In genomic region chr6:166601956-166602355, GRCh38 we compare ENCODE assay signal across 23 cellular contexts. TPM values are rescaled to one million over a fixed set of nuclear protein-coding genes. Genes with fewer than 3 reads are reported as not detected.
DNase-seq lines count a peak whose midpoint lies in the region; ATAC-seq, FAIRE-seq and TF ChIP-seq lines count a peak whose summit lies in the region.
"Had no signal": no experiment of that assay in that cellular context is flagged by ENCODE, and none has a peak within 500 bp of the region (broad histone marks: within the 10 kb centered on the region; RNA-seq: fewer than 3 reads in every experiment).

No MANE protein-coding gene starts in this region.

- no peaks in the 10 kb centered on the region for H3K9me3 Mint-ChIP-seq in MCF 10A (ENCODE audit: unreplicated experiment)
- H3K9me3 Mint-ChIP-seq: CD4-positive, alpha-beta memory T cell; H9 had no signal

- H3K36me3 Mint-ChIP-seq in MCF 10A (ENCODE audit: insufficient read depth, unreplicated experiment) = peaks cover 63% of the 10 kb centered on the region

- H4K91ac ChIP-seq in H1 (replicated peaks; ENCODE audit: insufficient read length, low read length) = no peak overlapping the region
- H4K91ac ChIP-seq in trophoblast cell (ENCODE audit: low read depth, low read length) = no peak overlapping the region

- no peak overlapping the region; the same call in 1 of the 2 replicates for H2BK12ac ChIP-seq in H1 (ENCODE audit: low read depth, low read length)
- no peak overlapping the region for H2BK12ac ChIP-seq in trophoblast cell (ENCODE audit: low read length)

- H3K23ac ChIP-seq in H1 (ENCODE audit: insufficient read length) (no peak overlapping the region), trophoblast cell (ENCODE audit: low read length) (no peak overlapping the region)

- H3K4ac ChIP-seq in H1 (replicated peaks; ENCODE audit: insufficient read length, low read depth, low read length) = no peak overlapping the region
- no peak overlapping the region for H3K4ac ChIP-seq in trophoblast cell (ENCODE audit: low read depth, low read length)

- peaks cover 0 to 31% of the 10 kb centered on the region in 2 experiments for H3K79me2 ChIP-seq in H1 (ENCODE audit: control insufficient read depth in 1 of 2, insufficient read depth in 2 of 2, low read length in 2 of 2)
- no peaks in the 10 kb centered on the region for H3K79me2 ChIP-seq in trophoblast cell (ENCODE audit: control insufficient read depth, insufficient read depth, low read length, poor library complexity)

- H2BK120ac ChIP-seq in H1 (replicated peaks; ENCODE audit: low read depth, low read length) (no peak overlapping the region), trophoblast cell (ENCODE audit: insufficient read depth, low read length, poor library complexity) (no peak overlapping the region)

- no peaks in the 10 kb centered on the region for H3K27me3 ChIP-seq in breast epithelium
- H3K27me3 ChIP-seq in H1 (replicated peaks in 1 of 4; ENCODE audit: control insufficient read depth in 3 of 4, extremely low read depth in 1 of 4, insufficient read depth in 3 of 4, low read length in 3 of 4) = no peaks in the 10 kb centered on the region; a peak in 1 of 7 replicates
- no peaks in the 10 kb centered on the region for H3K27me3 ChIP-seq in trophoblast cell (ENCODE audit: insufficient read depth, low read length)
- H3K27me3 ChIP-seq in body of pancreas = no peaks in the 10 kb centered on the region

- H3K27ac ChIP-seq in breast epithelium (no peak overlapping the region), H1 (ENCODE audit: low read depth, low read length) (no peak overlapping the region), trophoblast cell (ENCODE audit: low read depth, low read length) (no peak overlapping the region), body of pancreas (no peak overlapping the region)
- H3K27ac ChIP-seq: A549, GM23248 had no signal

- FAIRE-seq in H1 (lab: Jason Lieb, UNC) = no peak
- FAIRE-seq: A549, G401.6, GM12892, GM19239 had no signal

- H3K18ac ChIP-seq in H1 (ENCODE audit: extremely low read depth, low read length) (no peak overlapping the region), trophoblast cell (ENCODE audit: low read length) (no peak overlapping the region)

- TF ChIP-seq CTCF in MCF 10A (IDR thresholded peaks at IDR 0.05; ENCODE audit: unreplicated experiment) (no peak), breast epithelium (IDR thresholded peaks at IDR 0.05) (no peak), H1 (IDR thresholded peaks at IDR 0.05; ENCODE audit: control extremely low read depth in 1 of 3, insufficient read depth in 1 of 3, low read depth in 1 of 3, low read length in 3 of 3) (no peak), body of pancreas (IDR thresholded peaks at IDR 0.05) (no peak)

- H3K4me3 ChIP-seq in breast epithelium (no peak overlapping the region), H1 (ENCODE audit: extremely low read depth in 1 of 4, insufficient read depth in 2 of 4, low read depth in 3 of 4, low read length in 4 of 4) (no peak overlapping the region), trophoblast cell (ENCODE audit: low read depth, low read length) (peak overlapping the region; percentile 51), body of pancreas (no peak overlapping the region)
- H3K4me3 ChIP-seq: A549, GM23248 had no signal

- no peaks in the 10 kb centered on the region for H3K23me2 ChIP-seq in H1 (ENCODE audit: low read depth, low read length)

- H4K8ac ChIP-seq in H1 (ENCODE audit: extremely low read depth, insufficient read depth, low read length) = no peak overlapping the region
- no peak overlapping the region for H4K8ac ChIP-seq in trophoblast cell (ENCODE audit: low read depth, low read length)

- no peak overlapping the region for H2BK20ac ChIP-seq in H1 (ENCODE audit: low read length)

- no peak overlapping the region for H3K4me3 Mint-ChIP-seq in MCF 10A (ENCODE audit: unreplicated experiment)
- H3K4me3 Mint-ChIP-seq: CD4-positive, alpha-beta memory T cell; H9 had no signal

- TF ChIP-seq POLR2A in breast epithelium (IDR thresholded peaks at IDR 0.05) (no peak), H1 (IDR thresholded peaks at IDR 0.05; ENCODE audit: control extremely low read depth in 1 of 2, low read depth in 2 of 2, low read length in 2 of 2) (no peak), body of pancreas (IDR thresholded peaks at IDR 0.05) (no peak)

- peaks cover 46% of the 10 kb centered on the region for H3K4me1 Mint-ChIP-seq in MCF 10A (ENCODE audit: insufficient read depth, unreplicated experiment)

- ATAC-seq in HG03520 (IDR thresholded peaks at IDR 0.05; ENCODE audit: unreplicated experiment) = no peak
- ATAC-seq in body of pancreas = no peak
- ATAC-seq: A549, HCT116 had no signal

- H2BK5ac ChIP-seq in H1 (ENCODE audit: low read depth, low read length) (no peak overlapping the region), trophoblast cell (ENCODE audit: low read depth, low read length, poor library complexity) (no peak overlapping the region)

- no peak overlapping the region for H3K4me2 ChIP-seq in H1 (ENCODE audit: insufficient read depth in 1 of 2, low read depth in 2 of 2, low read length in 2 of 2)
- no peak overlapping the region for H3K4me2 ChIP-seq in trophoblast cell (ENCODE audit: low read length)
- H3K4me2 ChIP-seq: A549 had no signal

- intact Hi-C loops in MCF 10A (cut with micrococcal nuclease) = no loop called here
- intact Hi-C loops in breast epithelium (cut with DNase I; ENCODE audit: low total_unique reads) = no loop called here
- intact Hi-C loops in body of pancreas (cut with DNase I) = no loop called here

- H3K4me1 ChIP-seq in breast epithelium (no peaks in the 10 kb centered on the region), H1 (replicated peaks in 1 of 4; ENCODE audit: control insufficient read depth in 3 of 4, insufficient read depth in 4 of 4, low read length in 3 of 4) (peaks cover 0 to 8% (median 0%) of the 10 kb centered on the region in 4 experiments; a peak in 5 of 7 replicates), trophoblast cell (ENCODE audit: control insufficient read depth in 1 of 2, insufficient read depth in 2 of 2, low read length in 2 of 2) (peaks cover 2 to 4% of the 10 kb centered on the region in 2 experiments), body of pancreas (no peaks in the 10 kb centered on the region)
- H3K4me1 ChIP-seq: A549 had no signal

- H4K12ac ChIP-seq in trophoblast cell (ENCODE audit: low read depth, low read length) = no peak overlapping the region

- 92% methylated on average over 10 of the region's 10 CpGs; no CpG with 5 or more reads in 1 of the 2 experiments for WGBS in H1 (ENCODE audit: extremely low coverage in 1 of 2, insufficient coverage in 1 of 2, insufficient read length in 1 of 2, insufficient replicate concordance in 2 of 2, low coverage in 1 of 2, low lambda C conversion rate in 2 of 2, missing lambda C conversion rate in 1 of 2), 2 experiments
- no CpG with 5 or more reads among the region's 10 CpGs for WGBS in trophoblast cell (ENCODE audit: extremely low coverage, insufficient coverage, insufficient read length)
- 92% methylated on average over 10 of the region's 10 CpGs for WGBS in body of pancreas, 2 donors

- TF ChIP-seq RAD21 in H1 (IDR thresholded peaks at IDR 0.05 in 1 of 2, conservative IDR thresholded peaks at IDR 0.05 in 1 of 2; ENCODE audit: low read depth in 2 of 2, low read length in 2 of 2) = no peak

- no peak overlapping the region for H3K9ac ChIP-seq in H1 (replicated peaks in 1 of 4; ENCODE audit: extremely low read depth in 1 of 4, low read depth in 3 of 4, low read length in 3 of 4)
- no peak overlapping the region for H3K9ac ChIP-seq in trophoblast cell (ENCODE audit: low read length)
- H3K9ac ChIP-seq: GM23248 had no signal

- CTCF ChIA-PET in MCF 10A (lab: Yijun Ruan, JAX) (interaction anchor here (0.6 to 1.0 kb wide), 2 partner anchors 9 to 1257 kb away, joined by 3 read pairs; no protein-coding TSS in a partner anchor), H1 (lab: Charles Lee; ENCODE audit: partially characterized antibody) (no interaction called here)

- no peak overlapping the region for H3K14ac ChIP-seq in H1 (ENCODE audit: insufficient read length)
- H3K14ac ChIP-seq in trophoblast cell (ENCODE audit: low read length) = no peak overlapping the region

- H3K56ac ChIP-seq in H1 (replicated peaks; ENCODE audit: insufficient read length, low read depth, low read length) = no peak overlapping the region

- H3K36me3 ChIP-seq in breast epithelium (no peaks in the 10 kb centered on the region), H1 (ENCODE audit: control insufficient read depth in 2 of 4, insufficient read depth in 4 of 4, low read length in 3 of 4) (no peaks in the 10 kb centered on the region), trophoblast cell (ENCODE audit: control insufficient read depth in 1 of 2, insufficient read depth in 2 of 2, low read length in 2 of 2) (no peaks in the 10 kb centered on the region), body of pancreas (replicated peaks in 1 of 2; ENCODE audit: insufficient read depth in 1 of 2, low read depth in 2 of 2) (no peaks in the 10 kb centered on the region)

- H2AK5ac ChIP-seq in H1 (ENCODE audit: low read depth, low read length) (no peak overlapping the region), trophoblast cell (ENCODE audit: low read length) (no peak overlapping the region)

- peak overlapping the region; percentile 21; the same call in 1 of the 2 replicates for H2BK15ac ChIP-seq in H1 (ENCODE audit: low read length)

- POLR2A ChIA-PET in MCF 10A (lab: Yijun Ruan, JAX) = interaction anchor here (0.7 kb wide), 1 partner anchor 1027 kb away, joined by 3 read pairs; no protein-coding TSS in a partner anchor
- POLR2A ChIA-PET in H1 (lab: Charles Lee; ENCODE audit: partially characterized antibody) = no interaction called here

- no peak overlapping the region for H4K5ac ChIP-seq in H1 (ENCODE audit: insufficient read length, low read depth, low read length)

- H3K79me1 ChIP-seq in H1 (ENCODE audit: low read depth, low read length) = peaks cover 7% of the 10 kb centered on the region; the same call in 1 of the 2 replicates
- peaks cover 2% of the 10 kb centered on the region for H3K79me1 ChIP-seq in trophoblast cell (ENCODE audit: low read length)

- H2AFZ ChIP-seq in H1 (ENCODE audit: low read length) (no peak overlapping the region), trophoblast cell (ENCODE audit: insufficient read depth, low read length, poor library complexity) (no peak overlapping the region)
- H2AFZ ChIP-seq: GM23248 had no signal

- peak overlapping the region; percentile 55 for H3K27ac Mint-ChIP-seq in MCF 10A (ENCODE audit: low read depth, unreplicated experiment)
- H3K27ac Mint-ChIP-seq: CD4-positive, alpha-beta memory T cell; H9 had no signal

- TF ChIP-seq EP300 in H1 (IDR thresholded peaks at IDR 0.05; ENCODE audit: borderline replicate concordance in 1 of 2, low read depth in 2 of 2, low read length in 2 of 2) = no peak

- no peak for DNase-seq in MCF 10A (ENCODE audit: unreplicated experiment)
- DNase-seq in breast epithelium (ENCODE audit: low spot score in 2 of 2) = no peak
- no peak for DNase-seq in H1 (ENCODE audit: low read depth in 1 of 2, low spot score in 2 of 2)
- DNase-seq in mucosa of gallbladder (ENCODE audit: low spot score) = peak; percentile 6
- DNase-seq in trophoblast cell = no peak
- no peak for DNase-seq in NCI-H748 (lab: John Stamatoyannopoulos, UW; ENCODE audit: unreplicated experiment)
- no peak for DNase-seq in body of pancreas
- DNase-seq: 8988T; ACHN; AML-193; Calu3; CD4-positive, alpha-beta memory T cell; COR-L47; DMS53; DMS79 treated with DMSO at 0.1 percent for 48 hours; GM23248; H9 had no signal

- H3K9me3 ChIP-seq in breast epithelium (no peaks in the 10 kb centered on the region), H1 (ENCODE audit: insufficient read depth in 2 of 2, low read depth in 1 of 2, low read length in 1 of 2) (no peaks in the 10 kb centered on the region), trophoblast cell (ENCODE audit: insufficient read depth, low read depth, low read length) (peaks cover 4% of the 10 kb centered on the region), body of pancreas (no peaks in the 10 kb centered on the region)
- H3K9me3 ChIP-seq: A549 had no signal

- H3K27me3 Mint-ChIP-seq in MCF 10A (ENCODE audit: insufficient read depth, unreplicated experiment) = no peaks in the 10 kb centered on the region

- peaks cover 5 to 11% of the 10 kb centered on the region in 2 experiments for H4K20me1 ChIP-seq in H1 (replicated peaks in 1 of 2; ENCODE audit: control insufficient read depth in 1 of 2, insufficient read depth in 2 of 2, low read length in 2 of 2)

- no TSS peak for BruUV-seq in MCF 10A (replicated peaks; lab: Mats Ljungman, UMichigan)

RNA-seq across cellular contexts. Expression of gene RAMACL, which starts 15.5 kb away (rescaled TPM):
- total RNA-seq in MCF 10A (2022) (5.3 and 5.8 TPM in 2 replicates), breast epithelium (10 to 100 TPM in 1 of 3 donors, 1 to 10 TPM in 2; 2.5 to 13.4 (median 2.6) TPM), mucosa of gallbladder (1.1 TPM), body of pancreas (10 to 100 TPM in 1 of 2 donors, under 1 TPM in 1; 0.99 to 10.9 TPM)
- 0.34 and 0.97 TPM in 2 replicates for total RNA-seq in H1 (2021; fragmentation: NEBNext Ultra II Directional; extraction: Animal tissue kit (Norgen Biotek cat#: 25700))
- 0.23 TPM in 1 of 2 replicates, not detected in the other for polyA plus RNA-seq in H1 (2011; rRNA removed)
- polyA plus RNA-seq in H1 (2011; cell fraction: cytosol; rRNA removed) = 0.12 TPM
- polyA plus RNA-seq in H1 (2011; cell fraction: nucleus; rRNA removed) = 0.30 TPM
- polyA plus RNA-seq in H1 (2012, experiment 1 of 2) = 0.51 to 0.72 TPM (median 0.62 TPM) in 4 replicates
- 0.14 TPM for polyA plus RNA-seq in H1 (2012, experiment 2 of 2)
- polyA plus RNA-seq in H1 (2013, experiment 1 of 2) = 0.16 TPM
- 0.18 TPM for polyA plus RNA-seq in H1 (2013, experiment 2 of 2)
- polyA minus RNA-seq in H1 (2011; rRNA and poly(A)+ RNA removed) = 2.4 and 2.5 TPM in 2 replicates
- polyA minus RNA-seq in H1 (2011; cell fraction: cytosol; rRNA and poly(A)+ RNA removed) = not detected
- polyA minus RNA-seq in H1 (2011; cell fraction: nucleus; rRNA and poly(A)+ RNA removed) = 7.8 TPM
- 0.25 and 0.26 TPM in 2 replicates for polyA plus RNA-seq in trophoblast cell (2013)

RNA-seq across cellular contexts. Expression of gene RPS6KA2, which starts 25.1 kb away (rescaled TPM):
- total RNA-seq in MCF 10A (2022) (126 and 157 TPM in 2 replicates), breast epithelium (100 to 1,000 TPM in 1 of 3 donors, 10 to 100 TPM in 2; 23.7 to 124 (median 56.4) TPM), mucosa of gallbladder (36.1 TPM), body of pancreas (10 to 100 TPM; 24.4 to 53.7 TPM)
- total RNA-seq in H1 (2021; fragmentation: NEBNext Ultra II Directional; extraction: Animal tissue kit (Norgen Biotek cat#: 25700)) = 24.4 and 25.7 TPM in 2 replicates
- polyA plus RNA-seq in H1 (2011; rRNA removed) = 8.8 and 13.8 TPM in 2 replicates
- 12.1 TPM for polyA plus RNA-seq in H1 (2011; cell fraction: cytosol; rRNA removed)
- polyA plus RNA-seq in H1 (2011; cell fraction: nucleus; rRNA removed) = 22.2 TPM
- polyA plus RNA-seq in H1 (2012, experiment 1 of 2) = 12.7 to 16.1 TPM (median 13.3 TPM) in 4 replicates
- polyA plus RNA-seq in H1 (2012, experiment 2 of 2) = 7.8 TPM
- polyA plus RNA-seq in H1 (2013, experiment 1 of 2) = 9.1 TPM
- polyA plus RNA-seq in H1 (2013, experiment 2 of 2) = 8.6 TPM
- 22.4 and 29.4 TPM in 2 replicates for polyA minus RNA-seq in H1 (2011; rRNA and poly(A)+ RNA removed)
- 9.8 TPM for polyA minus RNA-seq in H1 (2011; cell fraction: cytosol; rRNA and poly(A)+ RNA removed)
- 37.0 TPM for polyA minus RNA-seq in H1 (2011; cell fraction: nucleus; rRNA and poly(A)+ RNA removed)
- 14.3 and 15.4 TPM in 2 replicates for polyA plus RNA-seq in trophoblast cell (2013)
